26 cellular contexts compared by ENCODE assay signal in genomic region chr9:107275530-107275929, GRCh38. TPM values are rescaled to one million over a fixed set of nuclear protein-coding genes. Genes with fewer than 3 reads are reported as not detected.
A peak's percentile ranks its signal among the peaks of the same experiment; 100 is the strongest.
DNase-seq lines count a peak whose midpoint lies in the region; ATAC-seq, FAIRE-seq and TF ChIP-seq lines count a peak whose summit lies in the region.
"Had no signal": no experiment of that assay in that cellular context is flagged by ENCODE, and none has a peak within 500 bp of the region (broad histone marks: within the 10 kb centered on the region; RNA-seq: fewer than 3 reads in every experiment).

No MANE protein-coding gene starts in this region.

- DNase-seq in chondrocyte (ENCODE audit: low spot score) (no peak), myocyte (ENCODE audit: low read depth) (peak; percentile 22), GM12891 (ENCODE audit: insufficient read length, low spot score) (no peak), DMS 273 (lab: John Stamatoyannopoulos, UW; ENCODE audit: unreplicated experiment) (no peak), foreskin melanocyte (no peak)
- DNase-seq in naive thymus-derived CD8-positive, alpha-beta T cell, result no peak
- DNase-seq: activated CD4-positive, alpha-beta memory T cell treated with anti-CD3 and anti-CD28 coated beads, Interleukin-2, amount 10 ng/mL, durations not matched to agents 7 days and 5 days; activated CD8-positive, alpha-beta memory T cell treated with anti-CD3 and anti-CD28 coated beads, Interleukin-2, amount 50 U/mL, for 48 hours; anterior cingulate cortex; endodermal cell; left lung; NCI-H1092; NCI-H1930; NCI-H526; NK-92 treated with Interleukin-12 subunit alpha and Interleukin-12 subunit beta, amount 100 ng/mL, for 24 hours; Peyer's patch; stimulated activated CD4-positive, alpha-beta T cell treated with anti-CD3 and anti-CD28 coated beads, Interleukin-2, amount 100 ng/mL, for 48 hours; upper lobe of right lung had no signal

- H4K20me1 ChIP-seq in OCI-LY3 (ENCODE audit: insufficient read depth, low read length), result no peaks in the 10 kb centered on the region

- no peak overlapping the region for H3K4me3 Mint-ChIP-seq in chondrocyte (ENCODE audit: unreplicated experiment)
- no peak overlapping the region for H3K4me3 Mint-ChIP-seq in naive thymus-derived CD8-positive, alpha-beta T cell
- H3K4me3 Mint-ChIP-seq: activated CD4-positive, alpha-beta memory T cell treated with anti-CD3 and anti-CD28 coated beads, Interleukin-2, amount 10 ng/mL, durations not matched to agents 7 days and 5 days; activated T-helper 17 cell treated with anti-CD3 and anti-CD28 coated beads, Interleukin-2, amount 50 U/mL, for 72 hours; endodermal cell; neural crest cell had no signal

- H3K27me3 ChIP-seq in OCI-LY3 (ENCODE audit: low read depth, low read length), result peaks cover 21% of the 10 kb centered on the region
- H3K27me3 ChIP-seq: cardiac muscle cell, left lung, Peyer's patch, right atrium auricular region, upper lobe of right lung had no signal

- H3K4me1 Mint-ChIP-seq in chondrocyte (ENCODE audit: low read depth), result peaks cover 45% of the 10 kb centered on the region
- H3K4me1 Mint-ChIP-seq in naive thymus-derived CD8-positive, alpha-beta T cell, result no peaks in the 10 kb centered on the region
- H3K4me1 Mint-ChIP-seq: neural crest cell had no signal

- no peaks in the 10 kb centered on the region for H3K36me3 Mint-ChIP-seq in chondrocyte (ENCODE audit: low read depth)
- no peaks in the 10 kb centered on the region for H3K36me3 Mint-ChIP-seq in naive thymus-derived CD8-positive, alpha-beta T cell
- H3K36me3 Mint-ChIP-seq: activated naive CD4-positive, alpha-beta T cell treated with anti-CD3 and anti-CD28 coated beads, Interleukin-2, amount 50 U/mL, for 72 hours had no signal

- no peak for FAIRE-seq in GM12891 (lab: Jason Lieb, UNC)
- FAIRE-seq: TTC549 had no signal

- H3K9ac ChIP-seq in OCI-LY3 (ENCODE audit: low read length), result peak overlapping the region; percentile 16; the same call in 1 of the 2 replicates

- H3K79me2 ChIP-seq in OCI-LY3 (ENCODE audit: low read length), result no peaks in the 10 kb centered on the region

- H3K27ac ChIP-seq in OCI-LY3 (ENCODE audit: low read length), result no peak overlapping the region
- H3K27ac ChIP-seq: cardiac muscle cell, left lung, Peyer's patch, right atrium auricular region, upper lobe of right lung had no signal

- TF ChIP-seq CTCF in OCI-LY3 (IDR thresholded peaks at IDR 0.05; ENCODE audit: low read depth, low read length) (no peak), chondrocyte (IDR thresholded peaks at IDR 0.05) (no peak)

- H3K9me3 Mint-ChIP-seq in chondrocyte (ENCODE audit: low read depth), result no peaks in the 10 kb centered on the region
- no peaks in the 10 kb centered on the region for H3K9me3 Mint-ChIP-seq in naive thymus-derived CD8-positive, alpha-beta T cell
- H3K9me3 Mint-ChIP-seq: activated CD4-positive, alpha-beta memory T cell treated with anti-CD3 and anti-CD28 coated beads, Interleukin-2, amount 10 ng/mL, durations not matched to agents 7 days and 5 days; activated T-helper 17 cell treated with anti-CD3 and anti-CD28 coated beads, Interleukin-2, amount 50 U/mL, for 72 hours; endodermal cell; neural crest cell had no signal

- no peaks in the 10 kb centered on the region for H3K36me3 ChIP-seq in OCI-LY3 (replicated peaks; ENCODE audit: low read depth, low read length)
- H3K36me3 ChIP-seq: cardiac muscle cell, left lung, Peyer's patch, right atrium auricular region, upper lobe of right lung had no signal

- POLR2A ChIA-PET in naive thymus-derived CD8-positive, alpha-beta T cell (lab: Charles Lee), result no interaction called here

- H3K4me1 ChIP-seq in OCI-LY3 (ENCODE audit: low read length), result peaks cover 24% of the 10 kb centered on the region
- H3K4me1 ChIP-seq: Peyer's patch had no signal

- H2AFZ ChIP-seq in OCI-LY3 (ENCODE audit: low read depth, low read length), result peak overlapping the region; percentile 34

- no peak for ATAC-seq in naive thymus-derived CD8-positive, alpha-beta T cell
- ATAC-seq: activated naive CD4-positive, alpha-beta T cell treated with anti-CD3 and anti-CD28 coated beads, Interleukin-2, amount 50 U/mL, for 72 hours; activated T-helper 17 cell treated with anti-CD3 and anti-CD28 coated beads, Interleukin-2, amount 50 U/mL, for 72 hours had no signal

- no peak for TF ChIP-seq POLR2A in GM12891 (IDR thresholded peaks at IDR 0.05; ENCODE audit: low read depth, low read length)

- H3K9me3 ChIP-seq in OCI-LY3 (ENCODE audit: insufficient read depth, low read length), result no peaks in the 10 kb centered on the region
- H3K9me3 ChIP-seq: left lung, Peyer's patch, right atrium auricular region, upper lobe of right lung had no signal

- no peaks in the 10 kb centered on the region for H3K27me3 Mint-ChIP-seq in chondrocyte (ENCODE audit: low read depth)
- peaks cover 10 to 33% (median 20%) of the 10 kb centered on the region in 5 donors for H3K27me3 Mint-ChIP-seq in naive thymus-derived CD8-positive, alpha-beta T cell

- peak overlapping the region; percentile 56 for H3K4me2 ChIP-seq in OCI-LY3 (ENCODE audit: low read length)

- H3K27ac Mint-ChIP-seq in chondrocyte (ENCODE audit: unreplicated experiment), result peak overlapping the region; percentile 92
- H3K27ac Mint-ChIP-seq in naive thymus-derived CD8-positive, alpha-beta T cell, result no peak overlapping the region
- H3K27ac Mint-ChIP-seq: activated CD4-positive, alpha-beta memory T cell treated with anti-CD3 and anti-CD28 coated beads, Interleukin-2, amount 10 ng/mL, durations not matched to agents 7 days and 5 days; activated naive CD4-positive, alpha-beta T cell treated with anti-CD3 and anti-CD28 coated beads, Interleukin-2, amount 50 U/mL, for 72 hours; activated T-helper 17 cell treated with anti-CD3 and anti-CD28 coated beads, Interleukin-2, amount 50 U/mL, for 72 hours; endodermal cell had no signal

- H3K4me3 ChIP-seq in OCI-LY3 (ENCODE audit: low read length), result peak overlapping the region; percentile 23; the same call in 1 of the 2 replicates
- H3K4me3 ChIP-seq: cardiac muscle cell, coronary artery, left lung, Peyer's patch, right atrium auricular region, upper lobe of right lung had no signal

TF ChIP-seq in GM12891, 5 proteins besides CTCF, POLR2A, EP300 and RAD21:
- TF ChIP-seq POU2F2 (IDR thresholded peaks at IDR 0.05; ENCODE audit: low read depth, low read length) (no peak), PAX5 (IDR thresholded peaks at IDR 0.05; ENCODE audit: insufficient read depth, low read length, severe bottlenecking) (no peak), TAF1 (IDR thresholded peaks at IDR 0.05; ENCODE audit: low read depth, low read length) (no peak), POLR2AphosphoS5 (IDR thresholded peaks at IDR 0.05; ENCODE audit: low read depth, low read length) (no peak), SPI1 (IDR thresholded peaks at IDR 0.05; ENCODE audit: low read depth, low read length) (no peak)

RNA-seq across cellular contexts. Expression of gene RAD23B, which starts 7.5 kb away (rescaled TPM):
- total RNA-seq in chondrocyte, result 114 to 127 TPM (median 124 TPM) in 3 replicates
- total RNA-seq in myocyte, result 225 and 232 TPM in 2 replicates
- polyA plus RNA-seq in myocyte (2012), result 130 TPM
- polyA plus RNA-seq in GM12891 (2012; ENCODE audit: low read depth, missing spikeins), result 48.3 TPM
- 10 to 100 TPM; 48.1 to 62.5 TPM for total RNA-seq in naive thymus-derived CD8-positive, alpha-beta T cell
- polyA plus RNA-seq in naive thymus-derived CD8-positive, alpha-beta T cell, result 10 to 100 TPM in 2 of 3 donors, 1 to 10 TPM in 1; 6.9 to 17.9 (median 14.4) TPM
